Comparison of ENCODE assay signal across 34 cellular contexts in the genomic region with DNA sequence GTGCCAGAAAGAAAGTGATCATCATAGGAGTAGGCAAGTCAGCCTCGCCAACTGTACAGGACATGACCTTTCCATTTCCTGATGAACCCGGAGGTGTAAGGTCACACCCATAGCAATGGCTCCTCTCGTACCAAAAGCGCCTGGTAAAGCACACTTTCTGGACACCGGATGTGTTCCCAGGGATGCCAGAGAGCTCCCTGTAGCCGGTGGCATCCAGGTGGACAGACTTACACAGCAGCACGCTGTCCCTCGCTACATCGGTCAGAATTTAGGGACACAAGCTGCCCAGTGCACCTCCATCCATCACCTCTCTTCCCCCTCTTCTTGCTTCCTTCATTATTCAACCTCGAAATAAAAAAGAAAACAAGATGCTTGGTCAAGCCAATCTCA.
"Had no signal": no experiment of that assay in that cellular context is flagged by ENCODE, and none has a peak within 500 bp of the region (broad histone marks: within the 10 kb centered on the region; RNA-seq: fewer than 3 reads in every experiment).

No MANE protein-coding gene starts in this region.

- H3K4me1 ChIP-seq: adrenal gland had no signal

- H3K27me3 ChIP-seq: adrenal gland, body of pancreas, brain microvascular endothelial cell, breast epithelium had no signal

- ATAC-seq: activated CD8-positive, alpha-beta T cell treated with anti-CD3 and anti-CD28 coated beads for 36 hours; activated naive CD4-positive, alpha-beta T cell treated with anti-CD3 and anti-CD28 coated beads, Interleukin-2, amount 50 U/mL, for 72 hours; activated T-cell treated with anti-CD3 and anti-CD28 coated beads, Interleukin-2, amount 50 U/mL, for 4 hours; activated T-cell treated with anti-CD3 and anti-CD28 coated beads, Interleukin-2, amount 50 U/mL, for 72 hours; activated T-helper 17 cell treated with anti-CD3 and anti-CD28 coated beads, Interleukin-2, amount 50 U/mL, for 72 hours; body of pancreas had no signal

- H3K36me3 Mint-ChIP-seq: activated CD4-positive, alpha-beta memory T cell treated with anti-CD3 and anti-CD28 coated beads for 36 hours; activated naive CD4-positive, alpha-beta T cell treated with anti-CD3 and anti-CD28 coated beads, Interleukin-2, amount 50 U/mL, for 72 hours; activated naive CD8-positive, alpha-beta T cell treated with anti-CD3 and anti-CD28 coated beads for 36 hours had no signal

- H3K9me3 ChIP-seq: adrenal gland, breast epithelium had no signal

- H3K4me3 Mint-ChIP-seq: activated B cell treated with CpG ODN at 0.5 μM for 24 hours; activated CD4-positive, alpha-beta memory T cell treated with anti-CD3 and anti-CD28 coated beads for 36 hours; activated CD4-positive, alpha-beta T cell treated with anti-CD3 and anti-CD28 coated beads, Interleukin-2, amount 10 ng/mL, durations not matched to agents 24 days and 14 days; activated CD8-positive, alpha-beta T cell treated with anti-CD3 and anti-CD28 coated beads for 36 hours; activated naive CD4-positive, alpha-beta T cell treated with anti-CD3 and anti-CD28 coated beads for 36 hours; activated naive CD8-positive, alpha-beta T cell treated with anti-CD3 and anti-CD28 coated beads for 36 hours; activated T-cell treated with anti-CD3 and anti-CD28 coated beads, Interleukin-2, amount 50 U/mL, for 4 hours; activated T-cell treated with anti-CD3 and anti-CD28 coated beads, Interleukin-2, amount 50 U/mL, for 72 hours; activated T-helper 1 cell treated with anti-CD3 and anti-CD28 coated beads, Interleukin-12 subunit alpha, Interleukin-12 subunit beta, Interleukin-2, Interleukin-4 antibody, amounts not matched to agents 30 ng/mL and 10 ng/mL and 1 ng/mL, durations not matched to agents 14 hours and 24 hours and 36 hours; activated T-helper 17 cell treated with anti-CD3 and anti-CD28 coated beads, Interleukin-2, amount 50 U/mL, for 72 hours; T-helper 1 cell treated with Interleukin-12 subunit alpha and Interleukin-12 subunit beta and Interleukin-4 antibody, amounts not matched to agents 30 μg/mL and 1 μg/mL, for 36 hours; T-helper 2 cell treated with Interferon-gamma antibody and Interleukin-4, amounts not matched to agents 5 μg/mL and 100 μg/mL, for 36 hours had no signal

- H3K4me3 ChIP-seq: adrenal gland, body of pancreas, breast epithelium had no signal

- H3K27ac Mint-ChIP-seq: activated B cell treated with CpG ODN at 0.5 μM for 24 hours; activated CD4-positive, alpha-beta memory T cell treated with anti-CD3 and anti-CD28 coated beads for 36 hours; activated CD4-positive, alpha-beta T cell treated with anti-CD3 and anti-CD28 coated beads, Interleukin-2, amount 10 ng/mL, durations not matched to agents 24 days and 14 days; activated CD8-positive, alpha-beta T cell treated with anti-CD3 and anti-CD28 coated beads for 36 hours; activated naive CD4-positive, alpha-beta T cell treated with anti-CD3 and anti-CD28 coated beads for 36 hours; activated naive CD4-positive, alpha-beta T cell treated with anti-CD3 and anti-CD28 coated beads, Interleukin-2, amount 50 U/mL, for 72 hours; activated naive CD8-positive, alpha-beta T cell treated with anti-CD3 and anti-CD28 coated beads for 36 hours; activated T-cell treated with anti-CD3 and anti-CD28 coated beads, Interleukin-2, amount 50 U/mL, for 72 hours; activated T-helper 1 cell treated with anti-CD3 and anti-CD28 coated beads, Interleukin-12 subunit alpha, Interleukin-12 subunit beta, Interleukin-2, Interleukin-4 antibody, amounts not matched to agents 30 ng/mL and 10 ng/mL and 1 ng/mL, durations not matched to agents 14 hours and 24 hours and 36 hours; activated T-helper 17 cell treated with anti-CD3 and anti-CD28 coated beads, Interleukin-2, amount 50 U/mL, for 72 hours; T-helper 1 cell treated with Interleukin-12 subunit alpha and Interleukin-12 subunit beta and Interleukin-4 antibody, amounts not matched to agents 30 μg/mL and 1 μg/mL, for 36 hours; T-helper 2 cell treated with Interferon-gamma antibody and Interleukin-4, amounts not matched to agents 5 μg/mL and 100 μg/mL, for 36 hours had no signal

- H3K4me1 Mint-ChIP-seq: activated CD4-positive, alpha-beta T cell treated with anti-CD3 and anti-CD28 coated beads, Interleukin-2, amount 10 ng/mL, durations not matched to agents 24 days and 14 days; activated naive CD8-positive, alpha-beta T cell treated with anti-CD3 and anti-CD28 coated beads for 36 hours; activated T-helper 17 cell treated with anti-CD3 and anti-CD28 coated beads, Interleukin-2, amount 50 U/mL, for 72 hours had no signal

- DNase-seq: activated B cell treated with CpG ODN at 0.5 μM for 24 hours; activated CD4-positive, alpha-beta memory T cell treated with anti-CD3 and anti-CD28 coated beads for 36 hours; activated CD4-positive, alpha-beta T cell treated with anti-CD3 and anti-CD28 coated beads for 4 hours; activated CD4-positive, alpha-beta T cell treated with anti-CD3 and anti-CD28 coated beads, Interleukin-2, amount 10 ng/mL, durations not matched to agents 24 days and 14 days; activated CD4-positive, alpha-beta T cell treated with anti-CD3 and anti-CD28 coated beads, Interleukin-2, amount 50 U/mL, for 1 hour; activated CD4-positive, alpha-beta T cell treated with anti-CD3 and anti-CD28 coated beads, Interleukin-2, amount 50 U/mL, for 4 hours; activated CD4-positive, CD25-positive, alpha-beta regulatory T cell treated with anti-CD3 and anti-CD28 coated beads, Interleukin-2, amount 50 U/mL, for 72 hours; activated CD8-positive, alpha-beta T cell treated with anti-CD3 and anti-CD28 coated beads for 36 hours; activated effector memory CD4-positive, alpha-beta T cell treated with anti-CD3 and anti-CD28 coated beads, Interleukin-2, amount 50 U/mL, for 16 hours; activated gamma-delta T cell treated with Interleukin-2 at 50 U/mL for 16 hours; activated naive CD4-positive, alpha-beta T cell; activated naive CD4-positive, alpha-beta T cell treated with anti-CD3 and anti-CD28 coated beads for 36 hours; activated naive CD4-positive, alpha-beta T cell treated with anti-CD3 and anti-CD28 coated beads, Interleukin-2, amount 50 U/mL, for 16 hours; activated naive CD8-positive, alpha-beta T cell treated with anti-CD3 and anti-CD28 coated beads for 36 hours; activated T-cell treated with anti-CD3 and anti-CD28 coated beads for 4 hours; activated T-cell treated with anti-CD3 and anti-CD28 coated beads, Interleukin-2, amount 50 U/mL, for 1 hour; activated T-cell treated with anti-CD3 and anti-CD28 coated beads, Interleukin-2, amount 50 U/mL, for 4 hours; activated T-cell treated with anti-CD3 and anti-CD28 coated beads, Interleukin-2, amount 50 U/mL, for 72 hours; amniotic stem cell; aorta; body of pancreas; brain microvascular endothelial cell; central memory CD4-positive, alpha-beta T cell; T-helper 1 cell; T-helper 2 cell; T-helper 9 cell had no signal

- H3K27ac ChIP-seq: adrenal gland, body of pancreas, brain microvascular endothelial cell, breast epithelium, VCaP had no signal

- H3K27me3 Mint-ChIP-seq: activated B cell treated with CpG ODN at 0.5 μM for 24 hours; activated CD8-positive, alpha-beta T cell treated with anti-CD3 and anti-CD28 coated beads for 36 hours; activated naive CD8-positive, alpha-beta T cell treated with anti-CD3 and anti-CD28 coated beads for 36 hours; activated T-helper 17 cell treated with anti-CD3 and anti-CD28 coated beads, Interleukin-2, amount 50 U/mL, for 72 hours had no signal

- H3K36me3 ChIP-seq: adrenal gland, brain microvascular endothelial cell, breast epithelium had no signal

- H3K9me3 Mint-ChIP-seq: activated B cell treated with CpG ODN at 0.5 μM for 24 hours; activated CD4-positive, alpha-beta memory T cell treated with anti-CD3 and anti-CD28 coated beads for 36 hours; activated CD4-positive, alpha-beta T cell treated with anti-CD3 and anti-CD28 coated beads, Interleukin-2, amount 10 ng/mL, durations not matched to agents 24 days and 14 days; activated CD8-positive, alpha-beta T cell treated with anti-CD3 and anti-CD28 coated beads for 36 hours; activated naive CD4-positive, alpha-beta T cell treated with anti-CD3 and anti-CD28 coated beads for 36 hours; activated naive CD4-positive, alpha-beta T cell treated with anti-CD3 and anti-CD28 coated beads, Interleukin-2, amount 50 U/mL, for 72 hours; activated naive CD8-positive, alpha-beta T cell treated with anti-CD3 and anti-CD28 coated beads for 36 hours; activated T-cell treated with anti-CD3 and anti-CD28 coated beads, Interleukin-2, amount 50 U/mL, for 72 hours; activated T-helper 1 cell treated with anti-CD3 and anti-CD28 coated beads, Interleukin-12 subunit alpha, Interleukin-12 subunit beta, Interleukin-2, Interleukin-4 antibody, amounts not matched to agents 30 ng/mL and 10 ng/mL and 1 ng/mL, durations not matched to agents 14 hours and 24 hours and 36 hours; activated T-helper 17 cell treated with anti-CD3 and anti-CD28 coated beads, Interleukin-2, amount 50 U/mL, for 72 hours; T-helper 1 cell treated with Interleukin-12 subunit alpha and Interleukin-12 subunit beta and Interleukin-4 antibody, amounts not matched to agents 30 μg/mL and 1 μg/mL, for 36 hours; T-helper 2 cell treated with Interferon-gamma antibody and Interleukin-4, amounts not matched to agents 5 μg/mL and 100 μg/mL, for 36 hours had no signal
